Comparison of ENCODE assay signal across 36 cellular contexts in genomic region chr3:16270855-16271254, GRCh38.
"Had no signal": no experiment of that assay in that cellular context is flagged by ENCODE, and none has a peak within 500 bp of the region (broad histone marks: within the 10 kb centered on the region; RNA-seq: fewer than 3 reads in every experiment).

No MANE protein-coding gene starts in this region.

- H3K9me3 ChIP-seq: adrenal gland, ascending aorta, body of pancreas, breast epithelium had no signal

- H3K4me3 ChIP-seq: adrenal gland, ascending aorta, body of pancreas, breast epithelium, cardiac muscle cell had no signal

- H3K4me3 Mint-ChIP-seq: activated naive CD4-positive, alpha-beta T cell treated with anti-CD3 and anti-CD28 coated beads for 36 hours; activated naive CD4-positive, alpha-beta T cell treated with anti-CD3 and anti-CD28 coated beads, Interleukin-2, amount 10 ng/mL, durations not matched to agents 7 days and 5 days; activated naive CD4-positive, alpha-beta T cell treated with anti-CD3 and anti-CD28 coated beads, Interleukin-2, amount 50 U/mL, for 24 hours; activated naive CD8-positive, alpha-beta T cell; activated naive CD8-positive, alpha-beta T cell treated with anti-CD3 and anti-CD28 coated beads for 36 hours; activated naive CD8-positive, alpha-beta T cell treated with anti-CD3 and anti-CD28 coated beads, Interleukin-2, amount 10 ng/mL, durations not matched to agents 7 days and 5 days; activated naive CD8-positive, alpha-beta T cell treated with anti-CD3 and anti-CD28 coated beads, Interleukin-2, amount 50 U/mL, for 24 hours; activated T-cell treated with anti-CD3 and anti-CD28 coated beads, Interleukin-2, amount 50 U/mL, for 24 hours; activated T-cell treated with anti-CD3 and anti-CD28 coated beads, Interleukin-2, amount 50 U/mL, for 4 hours; activated T-cell treated with anti-CD3 and anti-CD28 coated beads, Interleukin-2, amount 50 U/mL, for 72 hours; activated T-helper 1 cell treated with anti-CD3 and anti-CD28 coated beads, Interleukin-12 subunit alpha, Interleukin-12 subunit beta, Interleukin-2, Interleukin-4 antibody, amounts not matched to agents 30 ng/mL and 10 ng/mL and 1 ng/mL, durations not matched to agents 14 hours and 24 hours and 36 hours; activated T-helper 17 cell treated with anti-CD3 and anti-CD28 coated beads, Interleukin-2, amount 50 U/mL, for 72 hours; brain; central memory CD8-positive, alpha-beta T cell had no signal

- H3K9me3 Mint-ChIP-seq: activated naive CD4-positive, alpha-beta T cell treated with anti-CD3 and anti-CD28 coated beads for 36 hours; activated naive CD4-positive, alpha-beta T cell treated with anti-CD3 and anti-CD28 coated beads, Interleukin-2, amount 10 ng/mL, durations not matched to agents 7 days and 5 days; activated naive CD4-positive, alpha-beta T cell treated with anti-CD3 and anti-CD28 coated beads, Interleukin-2, amount 50 U/mL, for 24 hours; activated naive CD4-positive, alpha-beta T cell treated with anti-CD3 and anti-CD28 coated beads, Interleukin-2, amount 50 U/mL, for 72 hours; activated naive CD8-positive, alpha-beta T cell treated with anti-CD3 and anti-CD28 coated beads for 36 hours; activated naive CD8-positive, alpha-beta T cell treated with anti-CD3 and anti-CD28 coated beads, Interleukin-2, amount 10 ng/mL, durations not matched to agents 7 days and 5 days; activated naive CD8-positive, alpha-beta T cell treated with anti-CD3 and anti-CD28 coated beads, Interleukin-2, amount 50 U/mL, for 24 hours; activated T-cell treated with anti-CD3 and anti-CD28 coated beads, Interleukin-2, amount 50 U/mL, for 24 hours; activated T-cell treated with anti-CD3 and anti-CD28 coated beads, Interleukin-2, amount 50 U/mL, for 4 hours; activated T-cell treated with anti-CD3 and anti-CD28 coated beads, Interleukin-2, amount 50 U/mL, for 72 hours; activated T-helper 1 cell treated with anti-CD3 and anti-CD28 coated beads, Interleukin-12 subunit alpha, Interleukin-12 subunit beta, Interleukin-2, Interleukin-4 antibody, amounts not matched to agents 30 ng/mL and 10 ng/mL and 1 ng/mL, durations not matched to agents 14 hours and 24 hours and 36 hours; activated T-helper 17 cell treated with anti-CD3 and anti-CD28 coated beads, Interleukin-2, amount 50 U/mL, for 72 hours; activated T-helper 2 cell treated with anti-CD3 and anti-CD28 coated beads, Interferon-gamma antibody, Interleukin-2, Interleukin-4, amounts not matched to agents 10 μg/mL and 5 μg/mL and 100 μg/mL, durations not matched to agents 14 hours and 24 hours and 36 hours; brain; central memory CD8-positive, alpha-beta T cell had no signal

- DNase-seq: activated effector memory CD4-positive, alpha-beta T cell treated with anti-CD3 and anti-CD28 coated beads, Interleukin-2, amount 50 U/mL, for 16 hours; activated effector memory CD4-positive, alpha-beta T cell treated with Interleukin-2 at 50 U/mL for 16 hours; activated gamma-delta T cell; activated gamma-delta T cell treated with Interleukin-2 at 50 U/mL for 16 hours; activated naive CD4-positive, alpha-beta T cell; activated naive CD4-positive, alpha-beta T cell treated with anti-CD3 and anti-CD28 coated beads for 36 hours; activated naive CD4-positive, alpha-beta T cell treated with anti-CD3 and anti-CD28 coated beads, Interleukin-2, amount 10 ng/mL, durations not matched to agents 7 days and 5 days; activated naive CD4-positive, alpha-beta T cell treated with anti-CD3 and anti-CD28 coated beads, Interleukin-2, amount 50 U/mL, for 16 hours; activated naive CD4-positive, alpha-beta T cell treated with Interleukin-2 at 50 U/mL for 16 hours; activated naive CD8-positive, alpha-beta T cell treated with anti-CD3 and anti-CD28 coated beads for 36 hours; activated naive CD8-positive, alpha-beta T cell treated with anti-CD3 and anti-CD28 coated beads, Interleukin-2, amount 10 ng/mL, durations not matched to agents 7 days and 5 days; activated naive CD8-positive, alpha-beta T cell treated with anti-CD3 and anti-CD28 coated beads, Interleukin-2, amount 50 U/mL, for 24 hours; activated T-cell treated with anti-CD3 and anti-CD28 coated beads, Interleukin-2, amount 50 U/mL, for 24 hours; activated T-cell treated with anti-CD3 and anti-CD28 coated beads, Interleukin-2, amount 50 U/mL, for 4 hours; activated T-cell treated with anti-CD3 and anti-CD28 coated beads, Interleukin-2, amount 50 U/mL, for 48 hours; activated T-cell treated with anti-CD3 and anti-CD28 coated beads, Interleukin-2, amount 50 U/mL, for 72 hours; adrenal gland; amniotic stem cell; amygdala; anterior cingulate cortex; aorta; body of pancreas; brain microvascular endothelial cell; central memory CD4-positive, alpha-beta T cell; cerebellar nuclear complex had no signal

- H3K27ac ChIP-seq: adrenal gland, ascending aorta, body of pancreas, brain microvascular endothelial cell, breast epithelium, cardiac muscle cell had no signal

- H3K36me3 ChIP-seq: breast epithelium had no signal

- H3K27ac Mint-ChIP-seq: activated naive CD4-positive, alpha-beta T cell treated with anti-CD3 and anti-CD28 coated beads for 36 hours; activated naive CD4-positive, alpha-beta T cell treated with anti-CD3 and anti-CD28 coated beads, Interleukin-2, amount 10 ng/mL, durations not matched to agents 7 days and 5 days; activated naive CD4-positive, alpha-beta T cell treated with anti-CD3 and anti-CD28 coated beads, Interleukin-2, amount 50 U/mL, for 24 hours; activated naive CD4-positive, alpha-beta T cell treated with anti-CD3 and anti-CD28 coated beads, Interleukin-2, amount 50 U/mL, for 72 hours; activated naive CD8-positive, alpha-beta T cell; activated naive CD8-positive, alpha-beta T cell treated with anti-CD3 and anti-CD28 coated beads for 36 hours; activated naive CD8-positive, alpha-beta T cell treated with anti-CD3 and anti-CD28 coated beads, Interleukin-2, amount 10 ng/mL, durations not matched to agents 7 days and 5 days; activated naive CD8-positive, alpha-beta T cell treated with anti-CD3 and anti-CD28 coated beads, Interleukin-2, amount 50 U/mL, for 24 hours; activated T-cell treated with anti-CD3 and anti-CD28 coated beads, Interleukin-2, amount 50 U/mL, for 24 hours; activated T-cell treated with anti-CD3 and anti-CD28 coated beads, Interleukin-2, amount 50 U/mL, for 72 hours; activated T-helper 1 cell treated with anti-CD3 and anti-CD28 coated beads, Interleukin-12 subunit alpha, Interleukin-12 subunit beta, Interleukin-2, Interleukin-4 antibody, amounts not matched to agents 30 ng/mL and 10 ng/mL and 1 ng/mL, durations not matched to agents 14 hours and 24 hours and 36 hours; activated T-helper 17 cell treated with anti-CD3 and anti-CD28 coated beads, Interleukin-2, amount 50 U/mL, for 72 hours; activated T-helper 2 cell treated with anti-CD3 and anti-CD28 coated beads, Interferon-gamma antibody, Interleukin-2, Interleukin-4, amounts not matched to agents 10 μg/mL and 5 μg/mL and 100 μg/mL, durations not matched to agents 14 hours and 24 hours and 36 hours; brain had no signal

- H3K27me3 ChIP-seq: adrenal gland, ascending aorta, body of pancreas, brain microvascular endothelial cell, breast epithelium, cardiac muscle cell had no signal

- ATAC-seq: activated naive CD8-positive, alpha-beta T cell treated with anti-CD3 and anti-CD28 coated beads, Interleukin-2, amount 50 U/mL, for 24 hours; activated T-cell treated with anti-CD3 and anti-CD28 coated beads, Interleukin-2, amount 50 U/mL, for 4 hours; activated T-cell treated with anti-CD3 and anti-CD28 coated beads, Interleukin-2, amount 50 U/mL, for 72 hours; activated T-helper 17 cell treated with anti-CD3 and anti-CD28 coated beads, Interleukin-2, amount 50 U/mL, for 72 hours; body of pancreas had no signal

- H3K27me3 Mint-ChIP-seq: activated naive CD4-positive, alpha-beta T cell treated with anti-CD3 and anti-CD28 coated beads, Interleukin-2, amount 10 ng/mL, durations not matched to agents 7 days and 5 days; activated naive CD4-positive, alpha-beta T cell treated with anti-CD3 and anti-CD28 coated beads, Interleukin-2, amount 50 U/mL, for 24 hours; activated naive CD8-positive, alpha-beta T cell; activated naive CD8-positive, alpha-beta T cell treated with anti-CD3 and anti-CD28 coated beads for 36 hours; activated naive CD8-positive, alpha-beta T cell treated with anti-CD3 and anti-CD28 coated beads, Interleukin-2, amount 10 ng/mL, durations not matched to agents 7 days and 5 days; activated naive CD8-positive, alpha-beta T cell treated with anti-CD3 and anti-CD28 coated beads, Interleukin-2, amount 50 U/mL, for 24 hours; activated T-cell treated with anti-CD3 and anti-CD28 coated beads, Interleukin-2, amount 50 U/mL, for 24 hours; activated T-helper 17 cell treated with anti-CD3 and anti-CD28 coated beads, Interleukin-2, amount 50 U/mL, for 72 hours; brain; central memory CD8-positive, alpha-beta T cell had no signal
